Comparison of ENCODE assay signal across 1 cellular context in genomic region chr14:55122441-55122986, GRCh38.
TF ChIP-seq lines count a peak whose summit lies in the region.

No MANE protein-coding gene starts in this region.

TF ChIP-seq in GM23338, 12 proteins besides CTCF, POLR2A, EP300 and RAD21 (continued from another document):
- TF ChIP-seq, protein P1, sequence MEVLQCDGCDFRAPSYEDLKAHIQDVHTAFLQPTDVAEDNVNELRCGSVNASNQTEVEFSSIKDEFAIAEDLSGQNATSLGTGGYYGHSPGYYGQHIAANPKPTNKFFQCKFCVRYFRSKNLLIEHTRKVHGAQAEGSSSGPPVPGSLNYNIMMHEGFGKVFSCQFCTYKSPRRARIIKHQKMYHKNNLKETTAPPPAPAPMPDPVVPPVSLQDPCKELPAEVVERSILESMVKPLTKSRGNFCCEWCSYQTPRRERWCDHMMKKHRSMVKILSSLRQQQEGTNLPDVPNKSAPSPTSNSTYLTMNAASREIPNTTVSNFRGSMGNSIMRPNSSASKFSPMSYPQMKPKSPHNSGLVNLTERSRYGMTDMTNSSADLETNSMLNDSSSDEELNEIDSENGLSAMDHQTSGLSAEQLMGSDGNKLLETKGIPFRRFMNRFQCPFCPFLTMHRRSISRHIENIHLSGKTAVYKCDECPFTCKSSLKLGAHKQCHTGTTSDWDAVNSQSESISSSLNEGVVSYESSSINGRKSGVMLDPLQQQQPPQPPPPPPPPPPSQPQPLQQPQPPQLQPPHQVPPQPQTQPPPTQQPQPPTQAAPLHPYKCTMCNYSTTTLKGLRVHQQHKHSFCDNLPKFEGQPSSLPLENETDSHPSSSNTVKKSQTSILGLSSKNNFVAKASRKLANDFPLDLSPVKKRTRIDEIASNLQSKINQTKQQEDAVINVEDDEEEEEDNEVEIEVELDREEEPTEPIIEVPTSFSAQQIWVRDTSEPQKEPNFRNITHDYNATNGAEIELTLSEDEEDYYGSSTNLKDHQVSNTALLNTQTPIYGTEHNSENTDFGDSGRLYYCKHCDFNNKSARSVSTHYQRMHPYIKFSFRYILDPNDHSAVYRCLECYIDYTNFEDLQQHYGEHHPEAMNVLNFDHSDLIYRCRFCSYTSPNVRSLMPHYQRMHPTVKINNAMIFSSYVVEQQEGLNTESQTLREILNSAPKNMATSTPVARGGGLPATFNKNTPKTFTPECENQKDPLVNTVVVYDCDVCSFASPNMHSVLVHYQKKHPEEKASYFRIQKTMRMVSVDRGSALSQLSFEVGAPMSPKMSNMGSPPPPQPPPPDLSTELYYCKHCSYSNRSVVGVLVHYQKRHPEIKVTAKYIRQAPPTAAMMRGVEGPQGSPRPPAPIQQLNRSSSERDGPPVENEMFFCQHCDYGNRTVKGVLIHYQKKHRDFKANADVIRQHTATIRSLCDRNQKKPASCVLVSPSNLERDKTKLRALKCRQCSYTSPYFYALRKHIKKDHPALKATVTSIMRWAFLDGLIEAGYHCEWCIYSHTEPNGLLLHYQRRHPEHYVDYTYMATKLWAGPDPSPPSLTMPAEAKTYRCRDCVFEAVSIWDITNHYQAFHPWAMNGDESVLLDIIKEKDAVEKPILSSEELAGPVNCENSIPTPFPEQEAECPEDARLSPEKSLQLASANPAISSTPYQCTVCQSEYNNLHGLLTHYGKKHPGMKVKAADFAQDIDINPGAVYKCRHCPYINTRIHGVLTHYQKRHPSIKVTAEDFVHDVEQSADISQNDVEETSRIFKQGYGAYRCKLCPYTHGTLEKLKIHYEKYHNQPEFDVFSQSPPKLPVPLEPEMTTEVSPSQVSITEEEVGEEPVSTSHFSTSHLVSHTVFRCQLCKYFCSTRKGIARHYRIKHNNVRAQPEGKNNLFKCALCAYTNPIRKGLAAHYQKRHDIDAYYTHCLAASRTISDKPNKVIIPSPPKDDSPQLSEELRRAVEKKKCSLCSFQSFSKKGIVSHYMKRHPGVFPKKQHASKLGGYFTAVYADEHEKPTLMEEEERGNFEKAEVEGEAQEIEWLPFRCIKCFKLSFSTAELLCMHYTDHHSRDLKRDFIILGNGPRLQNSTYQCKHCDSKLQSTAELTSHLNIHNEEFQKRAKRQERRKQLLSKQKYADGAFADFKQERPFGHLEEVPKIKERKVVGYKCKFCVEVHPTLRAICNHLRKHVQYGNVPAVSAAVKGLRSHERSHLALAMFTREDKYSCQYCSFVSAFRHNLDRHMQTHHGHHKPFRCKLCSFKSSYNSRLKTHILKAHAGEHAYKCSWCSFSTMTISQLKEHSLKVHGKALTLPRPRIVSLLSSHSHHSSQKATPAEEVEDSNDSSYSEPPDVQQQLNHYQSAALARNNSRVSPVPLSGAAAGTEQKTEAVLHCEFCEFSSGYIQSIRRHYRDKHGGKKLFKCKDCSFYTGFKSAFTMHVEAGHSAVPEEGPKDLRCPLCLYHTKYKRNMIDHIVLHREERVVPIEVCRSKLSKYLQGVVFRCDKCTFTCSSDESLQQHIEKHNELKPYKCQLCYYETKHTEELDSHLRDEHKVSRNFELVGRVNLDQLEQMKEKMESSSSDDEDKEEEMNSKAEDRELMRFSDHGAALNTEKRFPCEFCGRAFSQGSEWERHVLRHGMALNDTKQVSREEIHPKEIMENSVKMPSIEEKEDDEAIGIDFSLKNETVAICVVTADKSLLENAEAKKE (CRISPR knock-in tag; IDR thresholded peaks at IDR 0.05): no peak
- TF ChIP-seq CREB1 (CRISPR knock-in tag; IDR thresholded peaks at IDR 0.05; ENCODE audit: low read depth) (no peak), POLR2AphosphoS5 (IDR thresholded peaks at IDR 0.05; ENCODE audit: low read depth) (no peak), EZH2phosphoT487 (IDR thresholded peaks at IDR 0.05; ENCODE audit: unreplicated experiment) (no peak), JUNB (IDR thresholded peaks at IDR 0.05; ENCODE audit: unreplicated experiment) (no peak), STAT1 (IDR thresholded peaks at IDR 0.05; ENCODE audit: unreplicated experiment) (no peak), NANOG (IDR thresholded peaks at IDR 0.05; ENCODE audit: borderline replicate concordance) (no peak), EZH2 (IDR thresholded peaks at IDR 0.05; ENCODE audit: low read depth, unreplicated experiment) (no peak), ZNF331 (CRISPR knock-in tag; IDR thresholded peaks at IDR 0.05; ENCODE audit: low read depth) (no peak)
- TF ChIP-seq, protein P2, sequence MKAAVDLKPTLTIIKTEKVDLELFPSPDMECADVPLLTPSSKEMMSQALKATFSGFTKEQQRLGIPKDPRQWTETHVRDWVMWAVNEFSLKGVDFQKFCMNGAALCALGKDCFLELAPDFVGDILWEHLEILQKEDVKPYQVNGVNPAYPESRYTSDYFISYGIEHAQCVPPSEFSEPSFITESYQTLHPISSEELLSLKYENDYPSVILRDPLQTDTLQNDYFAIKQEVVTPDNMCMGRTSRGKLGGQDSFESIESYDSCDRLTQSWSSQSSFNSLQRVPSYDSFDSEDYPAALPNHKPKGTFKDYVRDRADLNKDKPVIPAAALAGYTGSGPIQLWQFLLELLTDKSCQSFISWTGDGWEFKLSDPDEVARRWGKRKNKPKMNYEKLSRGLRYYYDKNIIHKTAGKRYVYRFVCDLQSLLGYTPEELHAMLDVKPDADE (IDR thresholded peaks at IDR 0.05): no peak
